Comparison of ENCODE assay signal across 12 cellular contexts in genomic region chr3:59609967-59610366, GRCh38.
DNase-seq lines count a peak whose midpoint lies in the region; ATAC-seq and TF ChIP-seq lines count a peak whose summit lies in the region.
"Had no signal": no experiment of that assay in that cellular context is flagged by ENCODE, and none has a peak within 500 bp of the region (broad histone marks: within the 10 kb centered on the region; RNA-seq: fewer than 3 reads in every experiment).

No MANE protein-coding gene starts in this region.

- H3K27me3 Mint-ChIP-seq in stimulated activated naive CD8-positive, alpha-beta T cell treated with anti-CD3 and anti-CD28 coated beads, Interleukin-15, amount 100 ng/mL, for 72 hours, result no peaks in the 10 kb centered on the region
- H3K27me3 Mint-ChIP-seq: CD4-positive, CD25-positive, alpha-beta regulatory T cell had no signal

- no peaks in the 10 kb centered on the region for H3K27me3 ChIP-seq in neuron (ENCODE audit: insufficient read depth, low read length)
- no peaks in the 10 kb centered on the region for H3K27me3 ChIP-seq in H7 (ENCODE audit: control insufficient read depth, insufficient read depth, low read length)

- H3K36me3 ChIP-seq in neuron (ENCODE audit: insufficient read depth, low read length), result no peaks in the 10 kb centered on the region
- no peaks in the 10 kb centered on the region for H3K36me3 ChIP-seq in H7 (replicated peaks; ENCODE audit: control insufficient read depth, insufficient read depth, low read length)

- no peak overlapping the region for H3K4me3 ChIP-seq in fibroblast of mammary gland (ENCODE audit: control insufficient read depth, low read depth, low read length)
- peak overlapping the region; percentile 17 for H3K4me3 ChIP-seq in neuron (ENCODE audit: low read length)
- no peak overlapping the region for H3K4me3 ChIP-seq in H7 (ENCODE audit: insufficient read depth, low read depth, low read length)

- H3K9me3 ChIP-seq in neuron (ENCODE audit: low read length), result no peaks in the 10 kb centered on the region

- TF ChIP-seq CTCF in fibroblast of mammary gland (conservative IDR thresholded peaks at IDR 0.05; ENCODE audit: control insufficient read depth, insufficient read depth, low read depth, low read length), result no peak

- ATAC-seq in stimulated activated naive CD8-positive, alpha-beta T cell treated with anti-CD3 and anti-CD28 coated beads, Interleukin-15, amount 100 ng/mL, for 72 hours, result no peak
- no peak for ATAC-seq in HG02970 (IDR thresholded peaks at IDR 0.05; ENCODE audit: low FRiP score, unreplicated experiment)

- H3K4me1 Mint-ChIP-seq in stimulated activated naive CD8-positive, alpha-beta T cell treated with anti-CD3 and anti-CD28 coated beads, Interleukin-15, amount 100 ng/mL, for 72 hours, result no peaks in the 10 kb centered on the region
- H3K4me1 Mint-ChIP-seq: naive B cell had no signal

- peak overlapping the region; percentile 15 for H2AFZ ChIP-seq in neuron (ENCODE audit: low read depth, low read length)

- DNase-seq in GM03348 (ENCODE audit: low spot score) (peak; percentile 51), NCI-H524 treated with DMSO at 0.1 percent for 48 hours (lab: John Stamatoyannopoulos, UW) (peak; percentile 93), fibroblast of mammary gland (ENCODE audit: low read depth) (peak; percentile 68), DMS153 (lab: John Stamatoyannopoulos, UW) (no peak), H7 (no peak)
- DNase-seq in stimulated activated naive CD8-positive, alpha-beta T cell treated with anti-CD3 and anti-CD28 coated beads, Interleukin-15, amount 100 ng/mL, for 72 hours, result no peak
- DNase-seq: aorta; CD4-positive, CD25-positive, alpha-beta regulatory T cell; naive B cell; NCI-H1105 treated with DMSO at 0.1 percent for 48 hours had no signal

- peaks cover 3 to 8% of the 10 kb centered on the region in 2 donors for H3K9me3 Mint-ChIP-seq in stimulated activated naive CD8-positive, alpha-beta T cell treated with anti-CD3 and anti-CD28 coated beads, Interleukin-15, amount 100 ng/mL, for 72 hours

- H3K4me3 Mint-ChIP-seq in stimulated activated naive CD8-positive, alpha-beta T cell treated with anti-CD3 and anti-CD28 coated beads, Interleukin-15, amount 100 ng/mL, for 72 hours, result no peak overlapping the region
- H3K4me3 Mint-ChIP-seq: CD4-positive, CD25-positive, alpha-beta regulatory T cell; naive B cell had no signal

- no peak overlapping the region for H3K27ac Mint-ChIP-seq in stimulated activated naive CD8-positive, alpha-beta T cell treated with anti-CD3 and anti-CD28 coated beads, Interleukin-15, amount 100 ng/mL, for 72 hours
- H3K27ac Mint-ChIP-seq: CD4-positive, CD25-positive, alpha-beta regulatory T cell; naive B cell had no signal

- H3K4me1 ChIP-seq in neuron (ENCODE audit: insufficient read depth, low read length), result peaks cover 15% of the 10 kb centered on the region

Comparison
In these comparisons a context has a peak if more than half of its experiments do, and no peak if none do; other contexts are left out.
1. DNase-seq: peak in GM03348 (single experiment), NCI-H524 treated with DMSO at 0.1 percent for 48 hours (single experiment) and fibroblast of mammary gland (single experiment); none in DMS153 (single experiment), stimulated activated naive CD8-positive, alpha-beta T cell treated with anti-CD3 and anti-CD28 coated beads, Interleukin-15, amount 100 ng/mL, for 72 hours (0 of 2) and H7 (single experiment).